ENCODE assay signal across 16 cellular contexts in the genomic region with DNA sequence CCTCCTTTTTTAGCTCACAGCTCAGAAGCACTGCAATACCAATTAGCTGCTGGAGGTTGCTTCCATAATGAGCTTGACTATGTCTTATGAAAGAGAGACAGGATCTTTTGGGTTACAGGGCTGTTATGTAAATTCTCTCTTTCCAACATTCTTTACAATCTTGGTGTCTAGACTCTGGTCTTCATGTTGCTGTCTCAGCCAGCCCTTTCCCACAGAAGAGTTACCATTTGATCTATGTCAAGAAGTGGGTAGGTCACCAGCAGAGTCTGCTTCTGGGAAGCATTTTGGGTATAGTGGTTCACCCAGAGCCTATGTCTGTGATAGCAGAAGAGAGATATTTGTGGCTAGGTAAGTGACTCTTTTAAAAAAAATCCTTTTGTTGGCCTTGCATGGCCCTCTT.
"Had no signal": no experiment of that assay in that cellular context is flagged by ENCODE, and none has a peak within 500 bp of the region (broad histone marks: within the 10 kb centered on the region; RNA-seq: fewer than 3 reads in every experiment).

No MANE protein-coding gene starts in this region.

- H3K27ac Mint-ChIP-seq: activated naive CD4-positive, alpha-beta T cell treated with anti-CD3 and anti-CD28 coated beads, Interleukin-2, amount 10 ng/mL, durations not matched to agents 7 days and 5 days; activated naive CD8-positive, alpha-beta T cell treated with anti-CD3 and anti-CD28 coated beads, Interleukin-2, amount 50 U/mL, for 24 hours; stimulated activated naive CD8-positive, alpha-beta T cell treated with anti-CD3 and anti-CD28 coated beads, Interleukin-15, Interleukin-2, amounts not matched to agents 100 ng/mL and 50 ng/mL, for 24 hours; T-cell had no signal

- H3K4me3 ChIP-seq: dorsolateral prefrontal cortex, right atrium auricular region, tibial nerve, vagina had no signal

- H3K4me3 Mint-ChIP-seq: activated naive CD4-positive, alpha-beta T cell treated with anti-CD3 and anti-CD28 coated beads, Interleukin-2, amount 10 ng/mL, durations not matched to agents 7 days and 5 days; activated naive CD8-positive, alpha-beta T cell treated with anti-CD3 and anti-CD28 coated beads, Interleukin-2, amount 50 U/mL, for 24 hours; activated T-cell treated with anti-CD3 and anti-CD28 coated beads, Interleukin-2, amount 50 U/mL, for 4 hours; stimulated activated naive CD8-positive, alpha-beta T cell treated with anti-CD3 and anti-CD28 coated beads, Interleukin-15, Interleukin-2, amounts not matched to agents 100 ng/mL and 50 ng/mL, for 24 hours; T-cell had no signal

- H3K9me3 Mint-ChIP-seq: activated naive CD4-positive, alpha-beta T cell treated with anti-CD3 and anti-CD28 coated beads, Interleukin-2, amount 10 ng/mL, durations not matched to agents 7 days and 5 days; activated T-cell treated with anti-CD3 and anti-CD28 coated beads, Interleukin-2, amount 50 U/mL, for 4 hours; stimulated activated naive CD8-positive, alpha-beta T cell treated with anti-CD3 and anti-CD28 coated beads, Interleukin-15, Interleukin-2, amounts not matched to agents 100 ng/mL and 50 ng/mL, for 24 hours had no signal

- H3K27ac ChIP-seq: dorsolateral prefrontal cortex, right atrium auricular region, tibial nerve, vagina had no signal

- H3K9me3 ChIP-seq: right atrium auricular region, tibial nerve, vagina had no signal

- H3K36me3 ChIP-seq: right atrium auricular region, tibial nerve, vagina had no signal

- DNase-seq: activated CD4-positive, alpha-beta T cell treated with anti-CD3 and anti-CD28 coated beads for 48 hours; activated CD4-positive, CD25-positive, alpha-beta regulatory T cell; activated CD8-positive, alpha-beta memory T cell treated with anti-CD3 and anti-CD28 coated beads, Interleukin-2, amount 50 U/mL, for 4 hours; activated effector memory CD4-positive, alpha-beta T cell treated with Interleukin-2 at 50 U/mL for 16 hours; activated naive CD4-positive, alpha-beta T cell treated with anti-CD3 and anti-CD28 coated beads, Interleukin-2, amount 10 ng/mL, durations not matched to agents 7 days and 5 days; activated naive CD8-positive, alpha-beta T cell treated with anti-CD3 and anti-CD28 coated beads, Interleukin-2, amount 50 U/mL, for 24 hours; activated T-cell treated with anti-CD3 and anti-CD28 coated beads, Interleukin-2, amount 50 U/mL, for 4 hours; aorta; dorsolateral prefrontal cortex; foreskin melanocyte; hypothalamus; T-cell had no signal

- H3K36me3 Mint-ChIP-seq: activated naive CD4-positive, alpha-beta T cell treated with anti-CD3 and anti-CD28 coated beads, Interleukin-2, amount 10 ng/mL, durations not matched to agents 7 days and 5 days; T-cell had no signal

- H3K4me1 Mint-ChIP-seq: activated naive CD4-positive, alpha-beta T cell treated with anti-CD3 and anti-CD28 coated beads, Interleukin-2, amount 10 ng/mL, durations not matched to agents 7 days and 5 days; activated naive CD8-positive, alpha-beta T cell treated with anti-CD3 and anti-CD28 coated beads, Interleukin-2, amount 50 U/mL, for 24 hours; T-cell had no signal

- H3K27me3 Mint-ChIP-seq: stimulated activated naive CD8-positive, alpha-beta T cell treated with anti-CD3 and anti-CD28 coated beads, Interleukin-15, Interleukin-2, amounts not matched to agents 100 ng/mL and 50 ng/mL, for 24 hours had no signal

- H3K4me1 ChIP-seq: right atrium auricular region, tibial nerve, vagina had no signal

- H3K27me3 ChIP-seq: dorsolateral prefrontal cortex, right atrium auricular region, tibial nerve, vagina had no signal
